In the genomic region with DNA sequence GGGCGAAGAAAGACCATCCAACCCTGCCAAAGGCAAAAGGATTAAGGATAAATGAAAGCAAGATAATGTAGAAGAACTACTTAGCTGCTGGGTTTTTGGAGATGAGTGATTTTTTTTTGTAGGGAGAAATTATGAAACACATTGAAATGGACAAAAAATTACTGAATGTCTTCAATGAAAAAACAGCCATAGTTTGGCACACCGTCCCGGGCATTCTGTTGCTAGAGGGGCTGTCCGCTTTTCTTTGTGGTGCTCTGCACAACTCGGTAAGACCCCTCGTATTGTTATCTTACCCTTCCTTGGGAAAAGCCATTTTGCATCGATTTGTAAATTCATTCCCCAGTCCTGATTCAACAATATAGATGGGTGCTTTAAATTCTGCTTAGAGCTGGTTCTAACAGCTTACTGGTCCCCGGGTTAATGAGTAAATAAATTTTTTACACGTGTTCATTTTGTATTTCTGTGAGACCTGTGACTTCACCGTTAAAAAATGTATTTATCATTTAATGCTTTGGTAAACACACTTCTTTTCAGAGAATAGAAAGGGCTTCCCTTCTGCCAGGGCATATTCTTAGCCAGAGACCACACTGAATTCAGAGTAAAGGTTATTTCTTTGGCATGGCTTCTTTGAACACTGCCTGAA, we compare ENCODE assay signal across 1 cellular context.
A peak's percentile ranks its signal among the peaks of the same experiment; 100 is the strongest.
TF ChIP-seq lines count a peak whose summit lies in the region.

No MANE protein-coding gene starts in this region.

TF ChIP-seq in HepG2, 621 proteins besides CTCF, POLR2A, EP300 and RAD21 (continued from another document and continues in another):
- TF ChIP-seq GABPA (IDR thresholded peaks at IDR 0.05; ENCODE audit: low read depth, low read length) = no peak
- TF ChIP-seq GABPA (CRISPR knock-in tag; IDR thresholded peaks at IDR 0.05; ENCODE audit: low read depth) = 0 out of 2 replicates have a peak, but pooled peaks have one; percentile 8
- TF ChIP-seq EHMT2 (IDR thresholded peaks at IDR 0.05; ENCODE audit: borderline replicate concordance, low read depth, low read length) = no peak
- TF ChIP-seq BRD4 (CRISPR knock-in tag; IDR thresholded peaks at IDR 0.05) = no peak
- no peak for TF ChIP-seq HOXA5 (CRISPR knock-in tag; IDR thresholded peaks at IDR 0.05)
- TF ChIP-seq TBL1XR1 (IDR thresholded peaks at IDR 0.05; ENCODE audit: borderline replicate concordance, low read length, partially characterized antibody) = no peak
- peak; percentile 37; the same call in 1 of the 2 replicates for TF ChIP-seq ZNF414 (CRISPR knock-in tag; IDR thresholded peaks at IDR 0.05)
- no peak for TF ChIP-seq DNMT1 (CRISPR knock-in tag; IDR thresholded peaks at IDR 0.05)
- TF ChIP-seq SNAI1 (CRISPR knock-in tag; IDR thresholded peaks at IDR 0.05; ENCODE audit: borderline replicate concordance) = no peak
- 0 out of 2 replicates have a peak, but pooled peaks have one; percentile 14 for TF ChIP-seq THAP8 (CRISPR knock-in tag; IDR thresholded peaks at IDR 0.05; ENCODE audit: borderline replicate concordance)
- TF ChIP-seq ATF6 (CRISPR knock-in tag; conservative IDR thresholded peaks at IDR 0.05) = no peak; the same call in 1 of the 2 replicates
- TF ChIP-seq ZNF670 (CRISPR knock-in tag; IDR thresholded peaks at IDR 0.05; ENCODE audit: borderline replicate concordance) = no peak
- peak; percentile 60; the same call in 1 of the 2 replicates for TF ChIP-seq ATF2 (CRISPR knock-in tag; IDR thresholded peaks at IDR 0.05)
- no peak for TF ChIP-seq ZNF841 (CRISPR knock-in tag; IDR thresholded peaks at IDR 0.05; ENCODE audit: borderline replicate concordance)
- TF ChIP-seq, protein P1, sequence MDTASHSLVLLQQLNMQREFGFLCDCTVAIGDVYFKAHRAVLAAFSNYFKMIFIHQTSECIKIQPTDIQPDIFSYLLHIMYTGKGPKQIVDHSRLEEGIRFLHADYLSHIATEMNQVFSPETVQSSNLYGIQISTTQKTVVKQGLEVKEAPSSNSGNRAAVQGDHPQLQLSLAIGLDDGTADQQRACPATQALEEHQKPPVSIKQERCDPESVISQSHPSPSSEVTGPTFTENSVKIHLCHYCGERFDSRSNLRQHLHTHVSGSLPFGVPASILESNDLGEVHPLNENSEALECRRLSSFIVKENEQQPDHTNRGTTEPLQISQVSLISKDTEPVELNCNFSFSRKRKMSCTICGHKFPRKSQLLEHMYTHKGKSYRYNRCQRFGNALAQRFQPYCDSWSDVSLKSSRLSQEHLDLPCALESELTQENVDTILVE (CRISPR knock-in tag; IDR thresholded peaks at IDR 0.05) = peak; percentile 9; the same call in 1 of the 2 replicates
- TF ChIP-seq, protein P2, sequence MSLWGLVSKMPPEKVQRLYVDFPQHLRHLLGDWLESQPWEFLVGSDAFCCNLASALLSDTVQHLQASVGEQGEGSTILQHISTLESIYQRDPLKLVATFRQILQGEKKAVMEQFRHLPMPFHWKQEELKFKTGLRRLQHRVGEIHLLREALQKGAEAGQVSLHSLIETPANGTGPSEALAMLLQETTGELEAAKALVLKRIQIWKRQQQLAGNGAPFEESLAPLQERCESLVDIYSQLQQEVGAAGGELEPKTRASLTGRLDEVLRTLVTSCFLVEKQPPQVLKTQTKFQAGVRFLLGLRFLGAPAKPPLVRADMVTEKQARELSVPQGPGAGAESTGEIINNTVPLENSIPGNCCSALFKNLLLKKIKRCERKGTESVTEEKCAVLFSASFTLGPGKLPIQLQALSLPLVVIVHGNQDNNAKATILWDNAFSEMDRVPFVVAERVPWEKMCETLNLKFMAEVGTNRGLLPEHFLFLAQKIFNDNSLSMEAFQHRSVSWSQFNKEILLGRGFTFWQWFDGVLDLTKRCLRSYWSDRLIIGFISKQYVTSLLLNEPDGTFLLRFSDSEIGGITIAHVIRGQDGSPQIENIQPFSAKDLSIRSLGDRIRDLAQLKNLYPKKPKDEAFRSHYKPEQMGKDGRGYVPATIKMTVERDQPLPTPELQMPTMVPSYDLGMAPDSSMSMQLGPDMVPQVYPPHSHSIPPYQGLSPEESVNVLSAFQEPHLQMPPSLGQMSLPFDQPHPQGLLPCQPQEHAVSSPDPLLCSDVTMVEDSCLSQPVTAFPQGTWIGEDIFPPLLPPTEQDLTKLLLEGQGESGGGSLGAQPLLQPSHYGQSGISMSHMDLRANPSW (CRISPR knock-in tag; IDR thresholded peaks at IDR 0.05; ENCODE audit: borderline replicate concordance) = 0 out of 2 replicates have a peak, but pooled peaks have one; percentile 19
- 0 out of 2 replicates have a peak, but pooled peaks have one; percentile 44 for TF ChIP-seq ZNF512B (CRISPR knock-in tag; IDR thresholded peaks at IDR 0.05; ENCODE audit: borderline replicate concordance)
- 0 out of 2 replicates have a peak, but pooled peaks have one; percentile 0 for TF ChIP-seq SMC3 (IDR thresholded peaks at IDR 0.05; ENCODE audit: low read length)
- no peak for TF ChIP-seq TMF1 (CRISPR knock-in tag; IDR thresholded peaks at IDR 0.05; ENCODE audit: low read depth)
- no peak for TF ChIP-seq FOXP1 (IDR thresholded peaks at IDR 0.05)
- peak; percentile 49; the same call in 1 of the 2 replicates for TF ChIP-seq FOXP1 (CRISPR knock-in tag; IDR thresholded peaks at IDR 0.05)
- TF ChIP-seq SIN3B (IDR thresholded peaks at IDR 0.05; ENCODE audit: low read length) = no peak
- TF ChIP-seq SIX4 (CRISPR knock-in tag; IDR thresholded peaks at IDR 0.05) = no peak
- TF ChIP-seq GATAD2A (CRISPR knock-in tag; IDR thresholded peaks at IDR 0.05) = peak; percentile 35; the same call in 1 of the 2 replicates
- 0 out of 2 replicates have a peak, but pooled peaks have one; percentile 17 for TF ChIP-seq FOXA3 (CRISPR knock-in tag; IDR thresholded peaks at IDR 0.05)
- 0 out of 2 replicates have a peak, but pooled peaks have one; percentile 0 for TF ChIP-seq ZNF609 (CRISPR knock-in tag; IDR thresholded peaks at IDR 0.05; ENCODE audit: borderline replicate concordance)
- TF ChIP-seq MTF2 (CRISPR knock-in tag; IDR thresholded peaks at IDR 0.05; ENCODE audit: borderline replicate concordance) = 0 out of 2 replicates have a peak, but pooled peaks have one; percentile 61
- TF ChIP-seq STAG1 (CRISPR knock-in tag; IDR thresholded peaks at IDR 0.05) = no peak
- TF ChIP-seq ZSCAN22 (CRISPR knock-in tag; IDR thresholded peaks at IDR 0.05) = no peak
- TF ChIP-seq ZNF615 (CRISPR knock-in tag; IDR thresholded peaks at IDR 0.05; ENCODE audit: borderline replicate concordance) = peak; percentile 51; the same call in 1 of the 2 replicates
- 0 out of 2 replicates have a peak, but pooled peaks have one; percentile 26 for TF ChIP-seq SNAPC2 (CRISPR knock-in tag; IDR thresholded peaks at IDR 0.05)
- TF ChIP-seq EED (CRISPR knock-in tag; IDR thresholded peaks at IDR 0.05) = no peak
- TF ChIP-seq, protein P3, sequence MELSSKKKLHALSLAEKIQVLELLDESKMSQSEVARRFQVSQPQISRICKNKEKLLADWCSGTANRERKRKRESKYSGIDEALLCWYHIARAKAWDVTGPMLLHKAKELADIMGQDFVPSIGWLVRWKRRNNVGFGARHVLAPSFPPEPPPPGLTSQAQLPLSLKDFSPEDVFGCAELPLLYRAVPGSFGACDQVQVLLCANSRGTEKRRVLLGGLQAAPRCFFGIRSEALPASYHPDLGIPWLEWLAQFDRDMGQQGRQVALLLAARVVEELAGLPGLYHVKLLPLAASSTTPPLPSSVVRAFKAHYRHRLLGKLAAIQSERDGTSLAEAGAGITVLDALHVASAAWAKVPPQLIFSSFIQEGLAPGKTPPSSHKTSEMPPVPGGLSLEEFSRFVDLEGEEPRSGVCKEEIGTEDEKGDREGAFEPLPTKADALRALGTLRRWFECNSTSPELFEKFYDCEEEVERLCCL (CRISPR knock-in tag; IDR thresholded peaks at IDR 0.05; ENCODE audit: borderline replicate concordance) = peak; percentile 14; the same call in 1 of the 2 replicates
- TF ChIP-seq PHF21A (CRISPR knock-in tag; IDR thresholded peaks at IDR 0.05) = peak; percentile 89; the same call in 1 of the 2 replicates
- no peak for TF ChIP-seq ZFP1 (CRISPR knock-in tag; IDR thresholded peaks at IDR 0.05)
- no peak for TF ChIP-seq ZNF251 (CRISPR knock-in tag; IDR thresholded peaks at IDR 0.05)
- TF ChIP-seq ZNF672 (CRISPR knock-in tag; IDR thresholded peaks at IDR 0.05) = no peak
- peak; percentile 13; the same call in 1 of the 2 replicates for TF ChIP-seq NFIC (IDR thresholded peaks at IDR 0.05; ENCODE audit: low read length)
- TF ChIP-seq ZNF367 (CRISPR knock-in tag; IDR thresholded peaks at IDR 0.05; ENCODE audit: borderline replicate concordance) = no peak
